ENCODE assay signal across 21 cellular contexts in the genomic region with DNA sequence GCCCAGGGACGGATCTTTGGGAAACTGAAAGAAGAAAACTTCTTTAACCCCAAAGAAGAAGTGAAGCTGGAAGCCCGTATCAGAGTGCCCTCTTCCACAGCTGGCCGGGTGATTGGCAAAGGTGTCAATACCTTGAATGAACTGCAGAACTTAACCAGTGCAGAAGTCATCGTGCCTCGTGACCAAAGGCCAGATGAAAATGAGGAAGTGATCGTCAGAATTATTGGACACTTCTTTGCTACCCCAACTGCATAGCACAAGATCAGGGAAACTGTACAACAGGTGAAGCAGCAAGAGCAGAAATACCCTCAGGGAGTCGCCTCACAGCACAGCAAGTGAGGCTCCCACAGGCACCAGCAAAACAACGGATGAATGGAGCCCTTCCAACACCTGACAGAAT.
DNase-seq lines count a peak whose midpoint lies in the region; ATAC-seq, FAIRE-seq and TF ChIP-seq lines count a peak whose summit lies in the region.
"Had no signal": no experiment of that assay in that cellular context is flagged by ENCODE, and none has a peak within 500 bp of the region (broad histone marks: within the 10 kb centered on the region; RNA-seq: fewer than 3 reads in every experiment).

No MANE protein-coding gene starts in this region.

- no peak overlapping the region for H3K4me3 Mint-ChIP-seq in stimulated activated memory B cell treated with anti-CD40 and anti-IgM and Interleukin-4, amounts not matched to agents 10 μg/mL and 1 μg/mL and 100 μg/mL, for 72 hours
- H3K4me3 Mint-ChIP-seq: CD4-positive, alpha-beta T cell; GM23338 had no signal

- POLR2A ChIA-PET in GM12878 (lab: Charles Lee) = no interaction called here

- no peak overlapping the region for H3K27ac ChIP-seq in GM12878 (ENCODE audit: control insufficient read depth, insufficient read depth)
- H3K27ac ChIP-seq in sigmoid colon = no peak overlapping the region
- no peak overlapping the region for H3K27ac ChIP-seq in esophagus muscularis mucosa (replicated peaks in 1 of 4)
- H3K27ac ChIP-seq: C4-2B had no signal

- no peak overlapping the region for H3K9ac ChIP-seq in GM12878 (ENCODE audit: control insufficient read depth, insufficient read depth, low read length)

- H3K36me3 Mint-ChIP-seq in stimulated activated memory B cell treated with anti-CD40 and anti-IgM and Interleukin-4, amounts not matched to agents 10 μg/mL and 1 μg/mL and 100 μg/mL, for 72 hours = peaks cover 5% of the 10 kb centered on the region

- no peaks in the 10 kb centered on the region for H3K27me3 ChIP-seq in GM12878 (replicated peaks in 1 of 2; ENCODE audit: control insufficient read depth in 2 of 2, insufficient read depth in 2 of 2, low read length in 1 of 2)
- no peaks in the 10 kb centered on the region for H3K27me3 ChIP-seq in sigmoid colon
- H3K27me3 ChIP-seq in esophagus muscularis mucosa = no peaks in the 10 kb centered on the region

- ATAC-seq in GM12878 = peak; percentile 60
- ATAC-seq in stimulated activated memory B cell treated with anti-CD40 and anti-IgM and Interleukin-4, amounts not matched to agents 10 μg/mL and 1 μg/mL and 100 μg/mL, for 72 hours = peak; percentile 67
- ATAC-seq in GM18907 (IDR thresholded peaks at IDR 0.05; ENCODE audit: unreplicated experiment) = no peak
- ATAC-seq: GM23338 had no signal

- no peak overlapping the region for H3K4me2 ChIP-seq in GM12878 (ENCODE audit: control insufficient read depth, insufficient read depth)
- H3K4me2 ChIP-seq: GM23338 had no signal

- CTCF ChIA-PET in GM12878 (lab: Yijun Ruan, JAX) = no interaction called here

- peaks cover 3% of the 10 kb centered on the region for H3K9me3 Mint-ChIP-seq in stimulated activated memory B cell treated with anti-CD40 and anti-IgM and Interleukin-4, amounts not matched to agents 10 μg/mL and 1 μg/mL and 100 μg/mL, for 72 hours
- H3K9me3 Mint-ChIP-seq: CD4-positive, alpha-beta T cell; GM23338 had no signal

- H3K9me3 ChIP-seq in GM12878 (replicated peaks; ENCODE audit: control insufficient read depth, insufficient read depth, low read length) = no peaks in the 10 kb centered on the region
- H3K9me3 ChIP-seq in sigmoid colon = no peaks in the 10 kb centered on the region
- peaks cover 0 to under 1% (median 0%) of the 10 kb centered on the region in 4 donors for H3K9me3 ChIP-seq in esophagus muscularis mucosa
- H3K9me3 ChIP-seq: Caco-2 had no signal

- BruUV-seq in GM12878 (replicated peaks; lab: Mats Ljungman, UMichigan) = no TSS peak

- no peaks in the 10 kb centered on the region for H3K36me3 ChIP-seq in GM12878 (ENCODE audit: control insufficient read depth in 2 of 2, insufficient read depth in 2 of 2, low read length in 1 of 2)
- no peaks in the 10 kb centered on the region for H3K36me3 ChIP-seq in sigmoid colon
- H3K36me3 ChIP-seq in esophagus muscularis mucosa = no peaks in the 10 kb centered on the region

- TF ChIP-seq EP300 in GM12878 (IDR thresholded peaks at IDR 0.05; ENCODE audit: borderline replicate concordance in 1 of 2, control insufficient read depth in 1 of 2, low read depth in 2 of 2, low read length in 2 of 2) = no peak
- TF ChIP-seq EP300 in sigmoid colon (IDR thresholded peaks at IDR 0.05) = no peak
- TF ChIP-seq EP300 in esophagus muscularis mucosa (IDR thresholded peaks at IDR 0.05) = no peak

- H2AFZ ChIP-seq in GM12878 (ENCODE audit: control insufficient read depth, low read depth, low read length) = no peak overlapping the region
- H2AFZ ChIP-seq: GM23338 had no signal

- no peaks in the 10 kb centered on the region for H4K20me1 ChIP-seq in GM12878 (ENCODE audit: control insufficient read depth, insufficient read depth)

- WGBS in GM12878 (ENCODE audit: insufficient coverage, insufficient replicate concordance, low lambda C conversion rate, missing lambda C conversion rate) = 58% methylated on average over 8 of the region's 8 CpGs
- WGBS in sigmoid colon, 2 donors = 71 to 79% methylated on average over 8 of the region's 8 CpGs
- WGBS in esophagus muscularis mucosa = 80% methylated on average over 8 of the region's 8 CpGs

- peak overlapping the region; percentile 72 for H3K27ac Mint-ChIP-seq in stimulated activated memory B cell treated with anti-CD40 and anti-IgM and Interleukin-4, amounts not matched to agents 10 μg/mL and 1 μg/mL and 100 μg/mL, for 72 hours
- H3K27ac Mint-ChIP-seq: CD4-positive, alpha-beta T cell; GM23338 had no signal

- no peak for FAIRE-seq in GM12891 (lab: Jason Lieb, UNC)
- FAIRE-seq in GM12878 (lab: Jason Lieb, UNC) = no peak
- FAIRE-seq: A204.1, D721Med, G401.6, H54, HTR-8/SVneo had no signal

- SMC1A ChIA-PET in GM12878 (lab: Charles Lee; ENCODE audit: uncharacterized antibody, unreplicated experiment) = no interaction called here

- no peaks in the 10 kb centered on the region for H3K79me2 ChIP-seq in GM12878 (ENCODE audit: control insufficient read depth, insufficient read depth, low read length)

- RAD21 ChIA-PET in GM12878 (lab: Charles Lee; ENCODE audit: unreplicated experiment) = no interaction called here

- peaks cover 28% of the 10 kb centered on the region for H3K4me1 Mint-ChIP-seq in stimulated activated memory B cell treated with anti-CD40 and anti-IgM and Interleukin-4, amounts not matched to agents 10 μg/mL and 1 μg/mL and 100 μg/mL, for 72 hours

- in situ Hi-C loops in GM12878 (cut with MboI) = no loop called here

- DNase-seq in GM12891 (ENCODE audit: insufficient read length, low spot score) = no peak
- DNase-seq in NCI-H146 (lab: John Stamatoyannopoulos, UW) = peak; percentile 38
- DNase-seq in GM12878 (ENCODE audit: low read depth, low spot score) = no peak
- no peak for DNase-seq in stimulated activated CD4-positive, alpha-beta T cell treated with anti-CD3 and anti-CD28 coated beads, Interleukin-2, amount 100 ng/mL, for 48 hours
- DNase-seq in sigmoid colon = no peak
- no peak for DNase-seq in esophagus muscularis mucosa (ENCODE audit: extremely low spot score)
- DNase-seq: ACHN; Caco-2; CD4-positive, alpha-beta T cell; HCEC 1CT; IMR-90; KBM-7 had no signal

- no peaks in the 10 kb centered on the region; the same call in 1 of the 2 replicates for H3K4me1 ChIP-seq in GM12878 (ENCODE audit: control insufficient read depth, insufficient read depth, low read length)
- H3K4me1 ChIP-seq in sigmoid colon = no peaks in the 10 kb centered on the region
- H3K4me1 ChIP-seq in esophagus muscularis mucosa = no peaks in the 10 kb centered on the region
- H3K4me1 ChIP-seq: Caco-2 had no signal

- H3K4me3 ChIP-seq in GM12878 (no peak overlapping the region), sigmoid colon (no peak overlapping the region), esophagus muscularis mucosa (no peak overlapping the region)
- H3K4me3 ChIP-seq: GM23338 had no signal

- no peak for TF ChIP-seq RAD21 in GM12878 (IDR thresholded peaks at IDR 0.05; ENCODE audit: insufficient read depth, low read depth, low read length)

- no peak for TF ChIP-seq CTCF in GM12878 (IDR thresholded peaks at IDR 0.05 in 2 of 3, conservative IDR thresholded peaks at IDR 0.05 in 1 of 3; ENCODE audit: control insufficient read depth in 2 of 3, extremely low read depth in 1 of 3, insufficient read depth in 1 of 3, low read depth in 3 of 3, low read length in 3 of 3)
- no peak for TF ChIP-seq CTCF in sigmoid colon (IDR thresholded peaks at IDR 0.05)
- no peak for TF ChIP-seq CTCF in esophagus muscularis mucosa (IDR thresholded peaks at IDR 0.05)

- H3K27me3 Mint-ChIP-seq in stimulated activated memory B cell treated with anti-CD40 and anti-IgM and Interleukin-4, amounts not matched to agents 10 μg/mL and 1 μg/mL and 100 μg/mL, for 72 hours = peaks cover 6% of the 10 kb centered on the region

- no peak for TF ChIP-seq POLR2A in GM12891 (IDR thresholded peaks at IDR 0.05; ENCODE audit: low read depth, low read length)
- TF ChIP-seq POLR2A in GM12878 (IDR thresholded peaks at IDR 0.05; ENCODE audit: low read depth, low read length) = no peak
- TF ChIP-seq POLR2A in sigmoid colon (IDR thresholded peaks at IDR 0.05) = no peak
- TF ChIP-seq POLR2A in esophagus muscularis mucosa (IDR thresholded peaks at IDR 0.05; ENCODE audit: low read depth) = no peak

- intact Hi-C loops in GM12878 (cut with micrococcal nuclease; ENCODE audit: unreplicated experiment) (no loop called here), sigmoid colon (cut with DNase I) (no loop called here), esophagus muscularis mucosa (cut with DNase I) (no loop called here)

TF ChIP-seq in GM12891, 5 proteins besides CTCF, POLR2A, EP300 and RAD21:
- TF ChIP-seq TAF1 (IDR thresholded peaks at IDR 0.05; ENCODE audit: low read depth, low read length) = no peak
- TF ChIP-seq SPI1 (IDR thresholded peaks at IDR 0.05; ENCODE audit: low read depth, low read length) = peak; percentile 92

TF ChIP-seq in GM12878, 131 proteins besides CTCF, POLR2A, EP300 and RAD21:
- TF ChIP-seq DPF2 (IDR thresholded peaks at IDR 0.05) (no peak), KDM1A (IDR thresholded peaks at IDR 0.05; ENCODE audit: borderline replicate concordance) (no peak), SPI1 (IDR thresholded peaks at IDR 0.05; ENCODE audit: borderline replicate concordance, insufficient read depth, low read depth, low read length) (peak; percentile 85; the same call in 1 of the 2 replicates)
